28 cellular contexts compared by ENCODE assay signal in the genomic region with DNA sequence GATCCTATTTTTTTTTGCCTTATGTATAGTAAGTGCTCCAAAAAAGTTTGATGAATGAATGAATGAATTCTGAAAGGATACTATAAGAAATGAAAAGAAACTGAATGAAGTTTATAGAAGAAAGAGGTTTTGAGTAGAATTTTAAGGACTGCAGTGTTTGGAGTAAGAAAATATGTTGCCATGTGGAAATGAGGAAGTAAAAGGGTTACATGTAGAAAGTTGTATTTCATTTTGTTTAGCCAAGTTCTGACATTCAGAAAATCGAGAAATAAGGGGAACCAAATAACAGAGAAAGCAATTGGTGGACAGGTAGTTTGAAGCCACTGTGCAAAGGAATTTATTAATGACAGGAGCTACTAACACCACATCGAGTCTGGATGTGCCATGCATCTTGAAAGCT.
DNase-seq lines count a peak whose midpoint lies in the region; ATAC-seq and TF ChIP-seq lines count a peak whose summit lies in the region.
"Had no signal": no experiment of that assay in that cellular context is flagged by ENCODE, and none has a peak within 500 bp of the region (broad histone marks: within the 10 kb centered on the region; RNA-seq: fewer than 3 reads in every experiment).

No MANE protein-coding gene starts in this region.

- TF ChIP-seq CTCF in HL-60 (IDR thresholded peaks at IDR 0.05; ENCODE audit: insufficient read depth, low read length) (no peak), NB4 (IDR thresholded peaks at IDR 0.05; ENCODE audit: low read depth, low read length) (no peak)

- H3K27ac ChIP-seq in HL-60 (replicated peaks): peak overlapping the region; percentile 52
- H3K27ac ChIP-seq: A549, colonic mucosa, suprapubic skin had no signal

- DNase-seq in AML-193 (lab: John Stamatoyannopoulos, UW): peak; percentile 34 to 56
- peak in 1 of 2 experiments; percentile 5 for DNase-seq in HL-60 (ENCODE audit: low read depth in 1 of 2, low spot score in 1 of 2)
- peak; percentile 49 for DNase-seq in NB4 (ENCODE audit: low read depth)
- peak; percentile 60 for DNase-seq in SKM-1 treated with dmso at 0.1 percent for 144 hours (lab: John Stamatoyannopoulos, UW; ENCODE audit: unreplicated experiment)
- DNase-seq in DMS153 (lab: John Stamatoyannopoulos, UW): no peak
- DNase-seq in activated gamma-delta T cell (lab: John Stamatoyannopoulos, UW): no peak
- no peak for DNase-seq in UCSD-AML1 (lab: John Stamatoyannopoulos, UW; ENCODE audit: unreplicated experiment)
- DNase-seq: activated CD4-positive, alpha-beta T cell treated with anti-CD3 and anti-CD28 coated beads for 36 hours; activated CD8-positive, alpha-beta memory T cell treated with anti-CD3 and anti-CD28 coated beads for 24 hours; activated naive CD4-positive, alpha-beta T cell; activated T-cell treated with anti-CD3 and anti-CD28 coated beads, Interleukin-2, amount 50 U/mL, for 24 hours; amygdala; colonic mucosa; effector memory CD8-positive, alpha-beta T cell; foreskin melanocyte; naive thymus-derived CD4-positive, alpha-beta T cell; NCI-H1048; NCI-H1694 treated with DMSO at 0.1 percent for 48 hours; NCI-H2171; NCI-H524 treated with DMSO at 0.1 percent for 48 hours; small intestine; stimulated activated CD4-positive, alpha-beta T cell treated with anti-CD3 and anti-CD28 coated beads, Interleukin-1b, Interleukin-23, amount 100 ng/mL, for 48 hours; T-cell had no signal

- no peaks in the 10 kb centered on the region for H3K27me3 ChIP-seq in HL-60 (ENCODE audit: insufficient read depth, poor library complexity, severe bottlenecking)
- H3K27me3 ChIP-seq: colonic mucosa, suprapubic skin had no signal

- no peak for TF ChIP-seq POLR2A in NB4 (IDR thresholded peaks at IDR 0.05; ENCODE audit: extremely low read depth, insufficient read length)

- H3K4me3 ChIP-seq in HL-60 (replicated peaks; ENCODE audit: insufficient read depth, low read length): no peak overlapping the region
- H3K4me3 ChIP-seq in NB4 (ENCODE audit: low read depth, low read length): no peak overlapping the region
- H3K4me3 ChIP-seq: A549, colonic mucosa, suprapubic skin had no signal

- no peak for ATAC-seq in HG03342 (IDR thresholded peaks at IDR 0.05; ENCODE audit: unreplicated experiment)
- ATAC-seq: A549, HCT116, Right ventricle myocardium inferior had no signal

Comparison
In these comparisons a context has a peak if more than half of its experiments do, and no peak if none do; other contexts are left out.
1. DNase-seq: peak in AML-193 (2 of 2), NB4 (single experiment) and SKM-1 treated with dmso at 0.1 percent for 144 hours (single experiment); none in DMS153 (single experiment), activated gamma-delta T cell (single experiment) and UCSD-AML1 (single experiment).